Comparison of ENCODE assay signal across 17 cellular contexts in the genomic region with DNA sequence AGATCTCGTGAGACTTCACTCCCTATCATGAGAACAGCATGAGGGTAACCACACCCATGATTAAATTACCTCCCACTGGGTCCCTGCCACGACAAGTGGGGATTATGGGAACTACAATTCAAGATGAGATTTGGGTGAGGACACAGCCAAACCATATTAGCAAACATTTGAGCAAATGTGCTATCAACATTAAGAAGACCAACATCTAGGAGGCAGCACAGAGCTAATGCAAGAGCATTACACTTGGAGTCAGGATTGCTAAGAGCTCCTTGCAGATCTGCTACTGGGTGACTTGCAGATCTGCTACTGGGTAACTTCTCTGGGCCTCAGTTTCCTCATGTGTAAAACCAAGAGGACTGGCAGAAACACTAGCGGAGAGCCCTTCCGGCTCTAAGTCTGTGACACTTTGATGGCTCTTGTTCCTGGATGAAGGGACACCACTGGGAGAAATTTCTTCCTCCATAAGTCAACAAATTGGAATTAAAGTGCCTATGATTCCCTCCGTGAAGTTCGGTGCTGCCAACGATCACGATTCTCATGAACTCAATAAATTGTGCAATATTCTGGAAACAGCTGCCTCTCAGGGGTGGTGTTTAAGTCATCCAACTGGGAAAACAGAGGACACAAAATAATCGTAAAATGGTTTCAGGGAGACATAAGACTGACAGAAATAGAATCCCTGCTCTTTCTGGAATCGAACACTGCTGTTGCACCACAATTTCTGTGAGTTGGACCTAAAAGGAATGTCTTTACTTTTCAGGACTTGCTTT.
DNase-seq lines count a peak whose midpoint lies in the region; ATAC-seq and TF ChIP-seq lines count a peak whose summit lies in the region.
"Had no signal": no experiment of that assay in that cellular context is flagged by ENCODE, and none has a peak within 500 bp of the region (broad histone marks: within the 10 kb centered on the region; RNA-seq: fewer than 3 reads in every experiment).

No MANE protein-coding gene starts in this region.

- no peaks in the 10 kb centered on the region for H3K36me3 ChIP-seq in left lung
- H3K36me3 ChIP-seq: upper lobe of left lung had no signal

- H3K4me3 ChIP-seq in AG09309 (ENCODE audit: control insufficient read depth, low read depth, low read length) (no peak overlapping the region), choroid plexus epithelial cell (ENCODE audit: low read depth, low read length) (no peak overlapping the region), left lung (no peak overlapping the region)
- H3K4me3 ChIP-seq: hepatocyte, upper lobe of left lung had no signal

- no peaks in the 10 kb centered on the region for H3K4me1 ChIP-seq in left lung
- H3K4me1 ChIP-seq: upper lobe of left lung had no signal

- in situ Hi-C loops in G401 (cut with HindIII; ENCODE audit: low sequenced_read_pairs) = no loop called here

- intact Hi-C loops in left lung (cut with DNase I) = no loop called here

- ATAC-seq in left lung (peak; percentile 26), HG02852 (IDR thresholded peaks at IDR 0.05; ENCODE audit: unreplicated experiment) (no peak)

- peak; percentile 62 for DNase-seq in AG09309 (ENCODE audit: low read depth)
- DNase-seq in HCEC 1CT = peak; percentile 5
- DNase-seq in choroid plexus epithelial cell (ENCODE audit: low read depth) = peak; percentile 23
- DNase-seq in left lung = no peak
- DNase-seq in G401 (ENCODE audit: low spot score) = no peak
- DNase-seq in AG08396 (ENCODE audit: low spot score) = no peak
- no peak for DNase-seq in NCI-H187 treated with DMSO at 0.1 percent for 48 hours (lab: John Stamatoyannopoulos, UW)
- DNase-seq: activated CD4-positive, alpha-beta T cell treated with anti-CD3 and anti-CD28 coated beads, Interleukin-2, amount 50 U/mL, for 4 hours; AML-193; effector memory CD4-positive, alpha-beta T cell; NCI-H146; NCI-H524; stimulated activated CD4-positive, alpha-beta T cell treated with anti-CD3 and anti-CD28 coated beads, Interleukin-15, amount 100 ng/mL, for 24 hours; upper lobe of left lung had no signal

- no peaks in the 10 kb centered on the region for H3K9me3 ChIP-seq in left lung
- H3K9me3 ChIP-seq: upper lobe of left lung had no signal

- TF ChIP-seq CTCF in AG09309 (IDR thresholded peaks at IDR 0.05; ENCODE audit: control insufficient read depth, insufficient read depth, low read depth, low read length, missing control alignments) (no peak), choroid plexus epithelial cell (conservative IDR thresholded peaks at IDR 0.05; ENCODE audit: low read depth, low read length) (no peak), left lung (IDR thresholded peaks at IDR 0.05) (no peak)

- no peaks in the 10 kb centered on the region for H3K27me3 ChIP-seq in left lung
- H3K27me3 ChIP-seq: hepatocyte, upper lobe of left lung had no signal

- H3K27ac ChIP-seq in left lung = no peak overlapping the region
- H3K27ac ChIP-seq: hepatocyte, RWPE1, upper lobe of left lung had no signal

Comparison
In these comparisons a context has a peak if more than half of its experiments do, and no peak if none do; other contexts are left out.
1. DNase-seq: peak in AG09309 (single experiment), HCEC 1CT (single experiment) and choroid plexus epithelial cell (single experiment); none in left lung (0 of 2), G401 (single experiment), AG08396 (single experiment) and NCI-H187 treated with DMSO at 0.1 percent for 48 hours (single experiment).